In genomic region chr7:143381427-143382125, GRCh38 we compare ENCODE assay signal across 8 cellular contexts. TPM values are rescaled to one million over a fixed set of nuclear protein-coding genes. Genes with fewer than 3 reads are reported as not detected.
DNase-seq lines count a peak whose midpoint lies in the region; ATAC-seq, FAIRE-seq and TF ChIP-seq lines count a peak whose summit lies in the region.

No MANE protein-coding gene starts in this region.

- H2AFZ ChIP-seq in H1 (ENCODE audit: low read length), result no peak overlapping the region

- peak overlapping the region; percentile 69 to 93 for H3K4me2 ChIP-seq in H1 (ENCODE audit: insufficient read depth in 1 of 2, low read depth in 2 of 2, low read length in 2 of 2)

- H3K27me3 ChIP-seq in H1 (replicated peaks in 1 of 4; ENCODE audit: control insufficient read depth in 3 of 4, extremely low read depth in 1 of 4, insufficient read depth in 3 of 4, low read length in 3 of 4) (no peaks in the 10 kb centered on the region), transverse colon (no peaks in the 10 kb centered on the region)

- no peak overlapping the region for H2BK120ac ChIP-seq in H1 (replicated peaks; ENCODE audit: low read depth, low read length)

- peaks cover 8% of the 10 kb centered on the region; the same call in 1 of the 2 replicates for H3K23me2 ChIP-seq in H1 (ENCODE audit: low read depth, low read length)

- H4K8ac ChIP-seq in H1 (ENCODE audit: extremely low read depth, insufficient read depth, low read length), result peak overlapping the region; percentile 91

- H3K36me3 ChIP-seq in H1 (ENCODE audit: control insufficient read depth in 2 of 4, insufficient read depth in 4 of 4, low read length in 3 of 4), result peaks cover 5 to 31% (median 11%) of the 10 kb centered on the region in 4 experiments; a peak in 7 of 8 replicates
- no peaks in the 10 kb centered on the region for H3K36me3 ChIP-seq in transverse colon

- H2BK12ac ChIP-seq in H1 (ENCODE audit: low read depth, low read length), result no peak overlapping the region

- peak overlapping the region; percentile 91 for H3K4ac ChIP-seq in H1 (replicated peaks; ENCODE audit: insufficient read length, low read depth, low read length)

- peaks cover 5 to 22% (median 6%) of the 10 kb centered on the region in 4 experiments for H3K4me1 ChIP-seq in H1 (replicated peaks in 1 of 4; ENCODE audit: control insufficient read depth in 3 of 4, insufficient read depth in 4 of 4, low read length in 3 of 4)
- peaks cover 29 to 58% (median 36%) of the 10 kb centered on the region in 4 donors for H3K4me1 ChIP-seq in transverse colon

- H2BK15ac ChIP-seq in H1 (ENCODE audit: low read length), result no peak overlapping the region

- H3K27ac ChIP-seq in H1 (ENCODE audit: low read depth, low read length) (peak overlapping the region; percentile 75; the same call in 1 of the 2 replicates), transverse colon (peak overlapping the region; percentile 93 to 99 (median 98))

- peak overlapping the region; percentile 51 to 93 (median 80) for H3K9ac ChIP-seq in H1 (replicated peaks in 1 of 4; ENCODE audit: extremely low read depth in 1 of 4, low read depth in 3 of 4, low read length in 3 of 4)

- H2BK5ac ChIP-seq in H1 (ENCODE audit: low read depth, low read length), result no peak overlapping the region; the same call in 1 of the 2 replicates

- TF ChIP-seq POLR2A in H1 (IDR thresholded peaks at IDR 0.05; ENCODE audit: control extremely low read depth in 1 of 2, low read depth in 2 of 2, low read length in 2 of 2) (no peak), transverse colon (IDR thresholded peaks at IDR 0.05) (no peak)

- H4K20me1 ChIP-seq in H1 (replicated peaks in 1 of 2; ENCODE audit: control insufficient read depth in 1 of 2, insufficient read depth in 2 of 2, low read length in 2 of 2), result peaks cover 18 to 29% of the 10 kb centered on the region in 2 experiments

- no peak overlapping the region for H4K5ac ChIP-seq in H1 (ENCODE audit: insufficient read length, low read depth, low read length)

- TF ChIP-seq CTCF in AG04449 (IDR thresholded peaks at IDR 0.05; ENCODE audit: insufficient read depth, low read length, missing control alignments), result no peak
- TF ChIP-seq CTCF in H1 (IDR thresholded peaks at IDR 0.05; ENCODE audit: control extremely low read depth in 1 of 3, insufficient read depth in 1 of 3, low read depth in 1 of 3, low read length in 3 of 3), result no peak
- TF ChIP-seq CTCF in transverse colon (IDR thresholded peaks at IDR 0.05), result no peak

- no peaks in the 10 kb centered on the region for H3K9me3 ChIP-seq in H1 (ENCODE audit: insufficient read depth in 2 of 2, low read depth in 1 of 2, low read length in 1 of 2)
- H3K9me3 ChIP-seq in transverse colon, result no peaks in the 10 kb centered on the region

- no peak for FAIRE-seq in H1 (lab: Jason Lieb, UNC)

- CTCF ChIA-PET in AG04449 (lab: Yijun Ruan, JAX) (interaction anchor here (0.7 to 3.1 kb wide), 7 partner anchors 8 to 141 kb away, joined by 3 to 70 read pairs (median 4); no protein-coding TSS in a partner anchor), H1 (lab: Charles Lee; ENCODE audit: partially characterized antibody) (interaction anchor here (0.7 to 17.5 kb wide), 3 partner anchors 17 to 26 kb away, joined by 3 to 359 read pairs (median 25); partner anchors contain the start of genes EPHA1 and FAM131B)

- POLR2A ChIA-PET in AG04449 (lab: Yijun Ruan, JAX) (interaction anchor here (1.0 to 7.0 kb wide), 4 partner anchors 10 to 141 kb away, joined by 3 to 104 read pairs (median 8); partner anchors contain the start of gene CASP2), H1 (lab: Charles Lee; ENCODE audit: partially characterized antibody) (interaction anchor here (0.5 to 19.0 kb wide), 6 partner anchors 14 to 1983 kb away, joined by 3 to 518 read pairs (median 8); partner anchors contain the start of genes EPHA1 and FAM131B)

- intact Hi-C loops in transverse colon (cut with DNase I; ENCODE audit: low total_unique reads), result no loop called here

- DNase-seq in AG04449 (ENCODE audit: low read depth, low spot score) (no peak), RPMI8226 (peak; percentile 18), H1 (ENCODE audit: low read depth in 1 of 2, low spot score in 2 of 2) (no peak), midbrain (lab: John Stamatoyannopoulos, UW) (peak; percentile 16), transverse colon (peak; percentile 69), AML-193 (lab: John Stamatoyannopoulos, UW) (no peak)

- peak; percentile 4 for ATAC-seq in GM18519 (IDR thresholded peaks at IDR 0.05; ENCODE audit: low FRiP score, unreplicated experiment)
- ATAC-seq in HG03045 (IDR thresholded peaks at IDR 0.05; ENCODE audit: unreplicated experiment), result peak; percentile 20

- H2BK20ac ChIP-seq in H1 (ENCODE audit: low read length), result no peak overlapping the region

- 3% methylated on average over 32 of the region's 64 CpGs; no CpG with 5 or more reads in 1 of the 2 experiments for whole genome bisulfite sequencing in H1 (ENCODE audit: extremely low coverage in 1 of 2, insufficient coverage in 1 of 2, insufficient read length in 1 of 2, insufficient replicate concordance in 2 of 2, low coverage in 1 of 2, low lambda C conversion rate in 2 of 2, missing lambda C conversion rate in 1 of 2), 2 experiments
- 4% methylated on average over 52 of the region's 64 CpGs; no CpG with 5 or more reads in 1 of the 2 donors for WGBS in transverse colon (ENCODE audit: low coverage in 1 of 2), 2 donors

- peaks cover 3 to 55% of the 10 kb centered on the region in 2 experiments; a peak in 3 of 4 replicates for H3K79me2 ChIP-seq in H1 (ENCODE audit: control insufficient read depth in 1 of 2, insufficient read depth in 2 of 2, low read length in 2 of 2)

- no peak overlapping the region for H3K23ac ChIP-seq in H1 (ENCODE audit: insufficient read length)

- no peak overlapping the region for H2AK5ac ChIP-seq in H1 (ENCODE audit: low read depth, low read length)

- peaks cover 22% of the 10 kb centered on the region for H3K79me1 ChIP-seq in H1 (ENCODE audit: low read depth, low read length)

- TF ChIP-seq RAD21 in H1 (IDR thresholded peaks at IDR 0.05 in 1 of 2, conservative IDR thresholded peaks at IDR 0.05 in 1 of 2; ENCODE audit: low read depth in 2 of 2, low read length in 2 of 2), result no peak

- H3K56ac ChIP-seq in H1 (replicated peaks; ENCODE audit: insufficient read length, low read depth, low read length), result peak overlapping the region; percentile 48

- in situ Hi-C loops in transverse colon (cut with MboI; ENCODE audit: low pct_ligation_motif_present in 1 of 4, low pct_unique_long_range_greater_than_20kb in 1 of 4, low sequenced_read_pairs in 3 of 4), result no loop called here

- no peak overlapping the region for H3K14ac ChIP-seq in H1 (ENCODE audit: insufficient read length)

- peak overlapping the region; percentile 87 for H3K18ac ChIP-seq in H1 (ENCODE audit: extremely low read depth, low read length)

- H3K4me3 ChIP-seq in AG04449 (ENCODE audit: low read depth, low read length), result peak overlapping the region; percentile 91
- H3K4me3 ChIP-seq in H1 (ENCODE audit: extremely low read depth in 1 of 4, insufficient read depth in 2 of 4, low read depth in 3 of 4, low read length in 4 of 4), result peak overlapping the region; percentile 76 to 100 (median 88)
- peak overlapping the region; percentile 79 to 100 (median 96) for H3K4me3 ChIP-seq in transverse colon

- no peak overlapping the region for H4K91ac ChIP-seq in H1 (replicated peaks; ENCODE audit: insufficient read length, low read length)

- no peak for TF ChIP-seq EP300 in H1 (IDR thresholded peaks at IDR 0.05; ENCODE audit: borderline replicate concordance in 1 of 2, low read depth in 2 of 2, low read length in 2 of 2)
- no peak for TF ChIP-seq EP300 in transverse colon (IDR thresholded peaks at IDR 0.05; ENCODE audit: low read depth)

TF ChIP-seq in H1, 55 proteins besides CTCF, POLR2A, EP300 and RAD21 (continues in another document):
- TF ChIP-seq SAP30 (IDR thresholded peaks at IDR 0.05; ENCODE audit: insufficient read depth, insufficient replicate concordance, low read length), result no peak

RNA-seq across cellular contexts. Expression of gene ZYX, which starts 0.4 kb away (rescaled TPM):
- total RNA-seq in H1 (2021; fragmentation: NEBNext Ultra II Directional; extraction: Animal tissue kit (Norgen Biotek cat#: 25700)), result 159 and 174 TPM in 2 replicates
- 40.6 and 77.9 TPM in 2 replicates for polyA plus RNA-seq in H1 (2011; rRNA removed)
- 25.7 TPM for polyA plus RNA-seq in H1 (2011; cell fraction: cytosol; rRNA removed)
- polyA plus RNA-seq in H1 (2011; cell fraction: nucleus; rRNA removed), result 107 TPM
- polyA plus RNA-seq in H1 (2012, experiment 1 of 2), result 138 to 177 TPM (median 171 TPM) in 4 replicates
- polyA plus RNA-seq in H1 (2012, experiment 2 of 2), result 172 TPM
- 166 TPM for polyA plus RNA-seq in H1 (2013, experiment 1 of 2)
- 163 TPM for polyA plus RNA-seq in H1 (2013, experiment 2 of 2)
- 21.5 and 32.9 TPM in 2 replicates for polyA minus RNA-seq in H1 (2011; rRNA and poly(A)+ RNA removed)
- 70.7 TPM for polyA minus RNA-seq in H1 (2011; cell fraction: cytosol; rRNA and poly(A)+ RNA removed)
- polyA minus RNA-seq in H1 (2011; cell fraction: nucleus; rRNA and poly(A)+ RNA removed), result 64.8 TPM
- 100 to 1,000 TPM in 2 of 4 donors, 10 to 100 TPM in 2; 45.2 to 217 (median 110) TPM for total RNA-seq in transverse colon

RNA-seq across cellular contexts. Expression of gene FAM131B, which starts 19.1 kb away (rescaled TPM):
- 35.5 and 38.2 TPM in 2 replicates for total RNA-seq in H1 (2021; fragmentation: NEBNext Ultra II Directional; extraction: Animal tissue kit (Norgen Biotek cat#: 25700))
- 23.1 and 28.8 TPM in 2 replicates for polyA plus RNA-seq in H1 (2011; rRNA removed)
- polyA plus RNA-seq in H1 (2011; cell fraction: cytosol; rRNA removed), result 27.9 TPM
- polyA plus RNA-seq in H1 (2011; cell fraction: nucleus; rRNA removed), result 37.7 TPM
- 22.4 to 28.3 TPM (median 26.2 TPM) in 4 replicates for polyA plus RNA-seq in H1 (2012, experiment 1 of 2)
- 25.4 TPM for polyA plus RNA-seq in H1 (2012, experiment 2 of 2)
- 11.6 TPM for polyA plus RNA-seq in H1 (2013, experiment 1 of 2)
- polyA plus RNA-seq in H1 (2013, experiment 2 of 2), result 12.8 TPM
- 51.2 and 57.7 TPM in 2 replicates for polyA minus RNA-seq in H1 (2011; rRNA and poly(A)+ RNA removed)
- 20.8 TPM for polyA minus RNA-seq in H1 (2011; cell fraction: cytosol; rRNA and poly(A)+ RNA removed)
- polyA minus RNA-seq in H1 (2011; cell fraction: nucleus; rRNA and poly(A)+ RNA removed), result 25.5 TPM
- total RNA-seq in transverse colon, result 10 to 100 TPM in 1 of 4 donors, 1 to 10 TPM in 3; 2.2 to 33.4 (median 4.7) TPM

RNA-seq across cellular contexts. Expression of gene EPHA1, which starts 27.1 kb away (rescaled TPM):
- 133 and 139 TPM in 2 replicates for total RNA-seq in H1 (2021; fragmentation: NEBNext Ultra II Directional; extraction: Animal tissue kit (Norgen Biotek cat#: 25700))
- polyA plus RNA-seq in H1 (2011; rRNA removed), result 86.5 and 113 TPM in 2 replicates
- 103 TPM for polyA plus RNA-seq in H1 (2011; cell fraction: cytosol; rRNA removed)
- polyA plus RNA-seq in H1 (2011; cell fraction: nucleus; rRNA removed), result 324 TPM
- polyA plus RNA-seq in H1 (2012, experiment 1 of 2), result 107 to 123 TPM (median 120 TPM) in 4 replicates
- polyA plus RNA-seq in H1 (2012, experiment 2 of 2), result 106 TPM
- 176 TPM for polyA plus RNA-seq in H1 (2013, experiment 1 of 2)
- 162 TPM for polyA plus RNA-seq in H1 (2013, experiment 2 of 2)
- 185 and 189 TPM in 2 replicates for polyA minus RNA-seq in H1 (2011; rRNA and poly(A)+ RNA removed)
- polyA minus RNA-seq in H1 (2011; cell fraction: cytosol; rRNA and poly(A)+ RNA removed), result 79.6 TPM
- polyA minus RNA-seq in H1 (2011; cell fraction: nucleus; rRNA and poly(A)+ RNA removed), result 128 TPM
- 10 to 100 TPM; 21.1 to 29.9 (median 24.8) TPM for total RNA-seq in transverse colon

Comparison
In these comparisons a context has a peak if more than half of its experiments do, and no peak if none do; other contexts are left out.
1. DNase-seq: peak in RPMI8226 (single experiment), midbrain (single experiment) and transverse colon (single experiment); none in AG04449 (single experiment), H1 (0 of 2) and AML-193 (0 of 2).
2. Peak in every context shown above with its lines, with median percentiles within 50 percentile points of each other: H3K4me3 ChIP-seq.